20 cellular contexts compared by ENCODE assay signal in the genomic region with DNA sequence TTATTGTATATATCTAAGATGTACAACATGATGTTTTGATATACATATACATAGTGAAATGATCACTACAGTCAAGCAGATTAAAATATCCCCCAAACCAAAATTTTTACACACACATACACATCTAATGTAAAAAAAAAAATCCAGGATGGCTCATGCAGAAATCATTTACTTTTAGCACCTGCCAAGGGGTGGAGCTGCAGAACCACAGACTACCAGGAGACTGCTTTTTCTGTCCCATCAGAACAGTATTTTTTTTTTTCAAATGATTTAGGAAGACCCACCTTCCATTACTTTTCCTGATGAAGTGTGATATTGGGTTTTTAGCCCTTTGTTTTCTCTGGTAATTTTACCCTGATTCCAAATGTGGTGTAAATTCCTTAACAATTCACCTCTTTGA.
DNase-seq lines count a peak whose midpoint lies in the region; ATAC-seq and TF ChIP-seq lines count a peak whose summit lies in the region.
"Had no signal": no experiment of that assay in that cellular context is flagged by ENCODE, and none has a peak within 500 bp of the region (broad histone marks: within the 10 kb centered on the region; RNA-seq: fewer than 3 reads in every experiment).

No MANE protein-coding gene starts in this region.

- no peak overlapping the region for H3K4me3 Mint-ChIP-seq in neural crest cell
- H3K4me3 Mint-ChIP-seq: activated B cell treated with CpG ODN at 0.5 μM for 24 hours; activated CD8-positive, alpha-beta T cell treated with anti-CD3 and anti-CD28 coated beads, Interleukin-2, amount 10 ng/mL, durations not matched to agents 7 days and 5 days; activated naive CD8-positive, alpha-beta T cell; activated T-cell treated with anti-CD3 and anti-CD28 coated beads, Interleukin-2, amount 50 U/mL, for 4 hours; IgD-negative memory B cell; nephron; stimulated activated naive B cell treated with anti-CD40 and anti-IgM and Interleukin-4, amounts not matched to agents 10 μg/mL and 1 μg/mL and 100 μg/mL, for 72 hours had no signal

- no peaks in the 10 kb centered on the region for H3K27me3 Mint-ChIP-seq in neural crest cell (ENCODE audit: low read depth)
- H3K27me3 Mint-ChIP-seq: activated B cell treated with CpG ODN at 0.5 μM for 24 hours; activated naive CD8-positive, alpha-beta T cell; stimulated activated naive B cell treated with anti-CD40 and anti-IgM and Interleukin-4, amounts not matched to agents 10 μg/mL and 1 μg/mL and 100 μg/mL, for 72 hours had no signal

- peak; percentile 43 for TF ChIP-seq CTCF in LNCAP (IDR thresholded peaks at IDR 0.05)
- peak; percentile 25 for TF ChIP-seq CTCF in neural crest cell (conservative IDR thresholded peaks at IDR 0.05)

- peaks cover 23% of the 10 kb centered on the region for H3K4me1 Mint-ChIP-seq in neural crest cell
- H3K4me1 Mint-ChIP-seq: activated B cell treated with CpG ODN at 0.5 μM for 24 hours; IgD-negative memory B cell; stimulated activated naive B cell treated with anti-CD40 and anti-IgM and Interleukin-4, amounts not matched to agents 10 μg/mL and 1 μg/mL and 100 μg/mL, for 72 hours had no signal

- peaks cover 10% of the 10 kb centered on the region for H3K36me3 Mint-ChIP-seq in neural crest cell (ENCODE audit: low read depth)
- H3K36me3 Mint-ChIP-seq: activated naive CD8-positive, alpha-beta T cell had no signal

- DNase-seq in NCI-H1105 treated with DMSO at 0.1 percent for 48 hours (lab: John Stamatoyannopoulos, UW), result peak; percentile 33
- DNase-seq in NCI-H1105 (lab: John Stamatoyannopoulos, UW), result no peak
- peak; percentile 10 for DNase-seq in SW480 (ENCODE audit: low spot score)
- no peak for DNase-seq in neural crest cell (ENCODE audit: low read depth, low spot score)
- no peak for DNase-seq in stimulated activated CD4-positive, alpha-beta T cell treated with anti-CD3 and anti-CD28 coated beads, Interleukin-4, amount 100 ng/mL, for 24 hours
- DNase-seq: activated B cell treated with CpG ODN at 0.5 μM for 24 hours; activated CD8-positive, alpha-beta T cell treated with anti-CD3 and anti-CD28 coated beads, Interleukin-2, amount 10 ng/mL, durations not matched to agents 7 days and 5 days; activated T-cell treated with anti-CD3 and anti-CD28 coated beads, Interleukin-2, amount 50 U/mL, for 4 hours; GM23248; kidney glomerular epithelial cell; NCI-H1092 treated with DMSO at 0.1 percent for 48 hours; NCI-H2227 treated with DMSO at 0.1 percent for 48 hours; Right ventricle myocardium superior; stimulated activated naive B cell treated with anti-CD40 and anti-IgM and Interleukin-4, amounts not matched to agents 10 μg/mL and 1 μg/mL and 100 μg/mL, for 72 hours had no signal

- no peak overlapping the region for H3K27ac Mint-ChIP-seq in neural crest cell (ENCODE audit: unreplicated experiment)
- H3K27ac Mint-ChIP-seq: activated B cell treated with CpG ODN at 0.5 μM for 24 hours; activated CD8-positive, alpha-beta T cell treated with anti-CD3 and anti-CD28 coated beads, Interleukin-2, amount 10 ng/mL, durations not matched to agents 7 days and 5 days; activated naive CD8-positive, alpha-beta T cell; IgD-negative memory B cell; nephron; stimulated activated naive B cell treated with anti-CD40 and anti-IgM and Interleukin-4, amounts not matched to agents 10 μg/mL and 1 μg/mL and 100 μg/mL, for 72 hours had no signal

- H3K9me3 Mint-ChIP-seq in neural crest cell, result peaks cover 11% of the 10 kb centered on the region
- H3K9me3 Mint-ChIP-seq: IgD-negative memory B cell had no signal

- ATAC-seq in HG03280 (IDR thresholded peaks at IDR 0.05; ENCODE audit: unreplicated experiment) (no peak), GM21447 (IDR thresholded peaks at IDR 0.05; ENCODE audit: unreplicated experiment) (no peak)
- ATAC-seq: activated CD8-positive, alpha-beta T cell treated with anti-CD3 and anti-CD28 coated beads, Interleukin-2, amount 10 ng/mL, durations not matched to agents 7 days and 5 days; activated T-cell treated with anti-CD3 and anti-CD28 coated beads, Interleukin-2, amount 50 U/mL, for 4 hours; stimulated activated naive B cell treated with anti-CD40 and anti-IgM and Interleukin-4, amounts not matched to agents 10 μg/mL and 1 μg/mL and 100 μg/mL, for 72 hours had no signal

Comparison
In these comparisons a context has a peak if more than half of its experiments do, and no peak if none do; other contexts are left out.
1. DNase-seq: peak in NCI-H1105 treated with DMSO at 0.1 percent for 48 hours (single experiment) and SW480 (single experiment); none in NCI-H1105 (single experiment), neural crest cell (single experiment) and stimulated activated CD4-positive, alpha-beta T cell treated with anti-CD3 and anti-CD28 coated beads, Interleukin-4, amount 100 ng/mL, for 24 hours (single experiment).